In the genomic region with DNA sequence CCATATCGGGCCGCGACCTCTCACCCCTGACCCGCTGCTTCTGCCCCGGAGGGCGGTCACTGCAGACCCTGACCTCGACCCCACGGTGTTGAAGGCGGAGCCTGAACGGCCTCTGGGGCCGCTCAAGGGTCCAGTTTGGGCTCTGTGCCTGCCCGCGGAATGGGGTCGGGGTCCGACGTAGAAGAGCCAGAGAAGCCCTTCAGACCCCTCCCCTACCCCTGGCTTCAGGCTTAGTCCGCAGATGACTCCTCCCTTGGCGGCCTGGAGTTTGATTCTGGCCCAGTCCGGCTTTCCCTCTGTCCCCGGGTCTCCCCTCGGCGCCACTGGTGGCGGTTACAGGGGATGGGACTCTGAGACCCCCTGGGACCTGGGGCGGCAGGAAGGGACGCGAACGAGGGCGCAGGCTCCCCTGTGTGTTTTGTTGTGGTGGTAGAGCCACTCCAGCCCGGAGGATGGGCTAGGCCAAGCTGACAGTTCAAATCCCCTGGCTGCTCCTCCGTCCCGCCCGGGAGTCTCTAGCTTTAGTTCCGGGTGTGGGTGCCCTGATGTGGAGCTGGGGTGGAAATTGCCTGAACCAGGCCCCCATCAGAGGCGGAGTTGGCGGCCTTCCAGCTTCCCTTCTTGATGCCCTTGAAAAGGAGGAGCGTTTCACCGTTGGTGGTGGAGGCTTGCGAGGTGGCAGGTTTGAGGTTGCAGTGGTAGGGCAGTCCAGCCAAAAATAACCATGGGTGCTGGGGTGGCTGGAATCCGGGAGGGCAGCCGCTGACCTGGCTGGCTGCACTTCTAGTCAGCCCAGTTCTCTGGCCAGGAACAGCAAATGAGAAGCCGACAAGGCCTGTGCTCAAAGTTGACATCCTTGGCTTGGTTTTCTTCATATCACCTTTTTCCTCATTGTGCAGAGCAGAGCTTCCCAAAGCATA, we compare ENCODE assay signal across 7 cellular contexts. TPM values are rescaled to one million over a fixed set of nuclear protein-coding genes. Genes with fewer than 3 reads are reported as not detected.
A peak's percentile ranks its signal among the peaks of the same experiment; 100 is the strongest.
DNase-seq lines count a peak whose midpoint lies in the region; FAIRE-seq and TF ChIP-seq lines count a peak whose summit lies in the region.

No MANE protein-coding gene starts in this region.

- DNase-seq in GM18507 (ENCODE audit: extremely low spot score, insufficient read length, low read depth) (no peak), bronchial epithelial cell (ENCODE audit: low read depth) (peak; percentile 41), kidney epithelial cell (ENCODE audit: low read depth) (no peak), KG1 (lab: John Stamatoyannopoulos, UW) (no peak)
- peak; percentile 31 to 33 for DNase-seq in stimulated activated CD4-positive, alpha-beta T cell treated with anti-CD3 and anti-CD28 coated beads, Interleukin-15, amount 100 ng/mL, for 48 hours (ENCODE audit: low read depth in 2 of 2)

- 0 out of 2 replicates have a peak, but pooled peaks have one; percentile 1 for TF ChIP-seq CTCF in WI38 (IDR thresholded peaks at IDR 0.05; ENCODE audit: low read depth, low read length)
- TF ChIP-seq CTCF in bronchial epithelial cell (IDR thresholded peaks at IDR 0.05; ENCODE audit: insufficient read depth, low read length, severe bottlenecking), result no peak
- no peak for TF ChIP-seq CTCF in kidney epithelial cell (IDR thresholded peaks at IDR 0.05; ENCODE audit: insufficient read depth, low read length, poor library complexity, severe bottlenecking)

- FAIRE-seq in GM18507 (lab: Jason Lieb, UNC) (peak; percentile 18), bronchial epithelial cell (lab: Jason Lieb, UNC) (no peak)

- TF ChIP-seq RAD21 in Ishikawa (IDR thresholded peaks at IDR 0.05; ENCODE audit: low read depth), result no peak

- no peak for TF ChIP-seq EP300 in Ishikawa (IDR thresholded peaks at IDR 0.05; ENCODE audit: borderline replicate concordance)

- H3K27me3 ChIP-seq in bronchial epithelial cell (ENCODE audit: control insufficient read depth, insufficient read depth, low read length) (no peaks in the 10 kb centered on the region), kidney epithelial cell (ENCODE audit: control insufficient read depth, insufficient read depth, low read length) (peaks cover 4% of the 10 kb centered on the region)

- peak overlapping the region; percentile 100 for H3K4me3 ChIP-seq in WI38 (ENCODE audit: low read depth, low read length)
- H3K4me3 ChIP-seq in bronchial epithelial cell (ENCODE audit: low read depth, low read length), result peak overlapping the region; percentile 99
- H3K4me3 ChIP-seq in kidney epithelial cell (ENCODE audit: low read depth, low read length), result peak overlapping the region; percentile 89

- peaks cover 22% of the 10 kb centered on the region for H3K36me3 ChIP-seq in bronchial epithelial cell (ENCODE audit: control insufficient read depth, insufficient read depth, low read length)
- peaks cover 1% of the 10 kb centered on the region for H3K36me3 ChIP-seq in kidney epithelial cell (ENCODE audit: control insufficient read depth, insufficient read depth, low read length)

TF ChIP-seq in Ishikawa, 13 proteins besides CTCF, POLR2A, EP300 and RAD21:
- TF ChIP-seq NFIC (IDR thresholded peaks at IDR 0.05) (peak; percentile 72), ZBTB7A (IDR thresholded peaks at IDR 0.05; ENCODE audit: low read depth) (no peak; the same call in 1 of the 2 replicates)

RNA-seq across cellular contexts. Expression of a gene that starts 0.6 kb away (rescaled TPM):
- total RNA-seq in bronchial epithelial cell (66.3 and 115 TPM in 2 replicates), kidney epithelial cell (96.9 and 104 TPM in 2 replicates)

Comparison
In these comparisons a context has a peak if more than half of its experiments do, and no peak if none do; other contexts are left out.
1. DNase-seq: peak in bronchial epithelial cell (single experiment) and stimulated activated CD4-positive, alpha-beta T cell treated with anti-CD3 and anti-CD28 coated beads, Interleukin-15, amount 100 ng/mL, for 48 hours (2 of 2); none in GM18507 (single experiment), kidney epithelial cell (single experiment) and KG1 (single experiment).
2. Peak in every context shown above with its lines, with median percentiles within 50 percentile points of each other: H3K4me3 ChIP-seq.